In genomic region chr20:34979366-34980153, GRCh38 we compare ENCODE assay signal across 16 cellular contexts. TPM values are rescaled to one million over a fixed set of nuclear protein-coding genes. Genes with fewer than 3 reads are reported as not detected.
DNase-seq lines count a peak whose midpoint lies in the region; ATAC-seq, FAIRE-seq and TF ChIP-seq lines count a peak whose summit lies in the region.
"Had no signal": no experiment of that assay in that cellular context is flagged by ENCODE, and none has a peak within 500 bp of the region (broad histone marks: within the 10 kb centered on the region; RNA-seq: fewer than 3 reads in every experiment).

No MANE protein-coding gene starts in this region.

- H3K27me3 Mint-ChIP-seq in WTC11 (ENCODE audit: low read depth), result peaks cover 33% of the 10 kb centered on the region
- H3K27me3 Mint-ChIP-seq in type B pancreatic cell, result peaks cover 8% of the 10 kb centered on the region

- BruUV-seq in HCT116 (replicated peaks; lab: Mats Ljungman, UMichigan) (no TSS peak), mammary epithelial cell (replicated peaks; lab: Mats Ljungman, UMichigan) (no TSS peak)

- H3K9me3 ChIP-seq in HCT116 (ENCODE audit: control insufficient read depth in 1 of 2, insufficient read depth in 1 of 2, low read depth in 1 of 2, low read length in 2 of 2) (no peaks in the 10 kb centered on the region), gastrocnemius medialis (no peaks in the 10 kb centered on the region), mammary epithelial cell (replicated peaks; ENCODE audit: insufficient read depth, low read length) (no peaks in the 10 kb centered on the region)

- WGBS in mammary epithelial cell (ENCODE audit: low coverage, missing lambda C conversion rate), result 100% methylated on average over 1 of the region's 42 CpGs

- in situ Hi-C loops in gastrocnemius medialis (cut with MboI; ENCODE audit: low sequenced_read_pairs in 4 of 4) (no loop called here), mammary epithelial cell (cut with MboI; ENCODE audit: low sequenced_read_pairs in 2 of 2) (no loop called here)

- TF ChIP-seq RAD21 in HCT116 (IDR thresholded peaks at IDR 0.05; ENCODE audit: low read depth), result no peak

- intact Hi-C loops in HCT116 (cut with micrococcal nuclease), result no loop called here
- intact Hi-C loops in left cardiac atrium (cut with DNase I), result no loop called here
- intact Hi-C loops in gastrocnemius medialis (cut with DNase I; ENCODE audit: low total_unique reads), result loop anchor here (2.0 kb wide), 2 partner anchors 29 to 41 kb away; no protein-coding TSS in a partner anchor
- intact Hi-C loops in mammary epithelial cell (cut with micrococcal nuclease), result no loop called here

- CTCF ChIA-PET in HCT116 (lab: Charles Lee), result no interaction called here
- CTCF ChIA-PET in WTC11 (lab: Charles Lee), result interaction anchor here (0.7 to 2.0 kb wide), 5 partner anchors 22 to 117 kb away, joined by 3 to 8 read pairs (median 4); partner anchors contain the start of genes ACSS2 and MYH7B
- CTCF ChIA-PET in mammary epithelial cell (lab: Charles Lee; ENCODE audit: low non-redundant PET), result no interaction called here

- no peak overlapping the region for H3K27ac ChIP-seq in HCT116 (ENCODE audit: low read depth, low read length)
- peak overlapping the region; percentile 89 to 99 (median 94) for H3K27ac ChIP-seq in gastrocnemius medialis
- H3K27ac ChIP-seq in mammary epithelial cell (ENCODE audit: insufficient read depth, low read depth, low read length), result no peak overlapping the region

- no peak for FAIRE-seq in H54 (lab: Jason Lieb, UNC)

- H3K36me3 ChIP-seq in HCT116 (ENCODE audit: control insufficient read depth in 1 of 2, insufficient read depth in 2 of 2, low read length in 2 of 2) (no peaks in the 10 kb centered on the region), gastrocnemius medialis (no peaks in the 10 kb centered on the region), mammary epithelial cell (ENCODE audit: insufficient read depth, low read length) (no peaks in the 10 kb centered on the region)

- no peak for DNase-seq in HCT116 (ENCODE audit: low read depth, low spot score)
- DNase-seq in WTC11 (ENCODE audit: low spot score), result peak; percentile 97
- peak; percentile 63 for DNase-seq in left cardiac atrium
- peak; percentile 51 to 85 for DNase-seq in gastrocnemius medialis
- no peak for DNase-seq in type B pancreatic cell (ENCODE audit: extremely low spot score, unreplicated experiment)
- no peak for DNase-seq in H54 (ENCODE audit: insufficient read length, low spot score)
- DNase-seq in mammary epithelial cell, result no peak
- DNase-seq: activated CD4-positive, CD25-positive, alpha-beta regulatory T cell treated with anti-CD3 and anti-CD28 coated beads, Interleukin-2, amount 50 U/mL, for 72 hours; effector memory CD4-positive, alpha-beta T cell; foreskin melanocyte; NCI-H1048; stimulated activated CD4-positive, alpha-beta T cell treated with anti-CD3 and anti-CD28 coated beads, Interleukin-2, amount 100 ng/mL, for 48 hours; T-cell had no signal

- POLR2A ChIA-PET in HCT116 (lab: Charles Lee) (no interaction called here), WTC11 (lab: Charles Lee) (interaction anchor here (0.5 kb wide), 1 partner anchor 110 kb away, joined by 4 read pairs; no protein-coding TSS in a partner anchor)

- ATAC-seq in HCT116 (peak; percentile 84), WTC11 (peak; percentile 91), left cardiac atrium (peak; percentile 49 to 65), gastrocnemius medialis (peak in 1 of 2 donors; percentile 12), HG02588 (IDR thresholded peaks at IDR 0.05; ENCODE audit: unreplicated experiment) (no peak)
- ATAC-seq: T-cell had no signal

- H3K9ac ChIP-seq in HCT116 (ENCODE audit: low read length) (no peak overlapping the region), mammary epithelial cell (ENCODE audit: insufficient read depth, low read length) (no peak overlapping the region)

- no peaks in the 10 kb centered on the region for H3K79me2 ChIP-seq in HCT116 (ENCODE audit: insufficient read depth, low read length)
- H3K79me2 ChIP-seq in mammary epithelial cell (ENCODE audit: insufficient read depth, low read length), result no peaks in the 10 kb centered on the region

- H3K4me2 ChIP-seq in HCT116 (ENCODE audit: low read length) (no peak overlapping the region), mammary epithelial cell (ENCODE audit: insufficient read depth, low read depth, low read length) (no peak overlapping the region)

- TF ChIP-seq CTCF in HCT116 (IDR thresholded peaks at IDR 0.05 in 2 of 3, conservative IDR thresholded peaks at IDR 0.05 in 1 of 3; ENCODE audit: borderline replicate concordance in 1 of 3, insufficient read depth in 1 of 3, low read depth in 2 of 3, low read length in 2 of 3) (no peak), WTC11 (IDR thresholded peaks at IDR 0.05) (no peak), gastrocnemius medialis (IDR thresholded peaks at IDR 0.05 in 4 of 5, conservative IDR thresholded peaks at IDR 0.05 in 1 of 5) (no peak), type B pancreatic cell (conservative IDR thresholded peaks at IDR 0.05) (no peak), mammary epithelial cell (conservative IDR thresholded peaks at IDR 0.05 in 1 of 2, IDR thresholded peaks at IDR 0.05 in 1 of 2; ENCODE audit: extremely low read depth in 1 of 2, insufficient read depth in 1 of 2, low read depth in 1 of 2, low read length in 2 of 2) (no peak)

- H2AFZ ChIP-seq in HCT116 (ENCODE audit: low read depth, low read length, poor library complexity, severe bottlenecking) (no peak overlapping the region), mammary epithelial cell (ENCODE audit: low read depth, low read length) (no peak overlapping the region)

- H3K27ac Mint-ChIP-seq in WTC11 (no peak overlapping the region; the same call in 1 of the 2 replicates), type B pancreatic cell (no peak overlapping the region)
- H3K27ac Mint-ChIP-seq: CD14-positive monocyte, T-cell had no signal

- H3K4me3 Mint-ChIP-seq in WTC11, result no peak overlapping the region
- no peak overlapping the region for H3K4me3 Mint-ChIP-seq in type B pancreatic cell
- H3K4me3 Mint-ChIP-seq: brain, CD14-positive monocyte, T-cell had no signal

- H3K36me3 Mint-ChIP-seq in WTC11 (no peaks in the 10 kb centered on the region), type B pancreatic cell (no peaks in the 10 kb centered on the region)
- H3K36me3 Mint-ChIP-seq: brain, CD14-positive monocyte, T-cell had no signal

- H4K20me1 ChIP-seq in HCT116 (ENCODE audit: insufficient read depth) (no peaks in the 10 kb centered on the region), mammary epithelial cell (ENCODE audit: insufficient read depth, low read length) (no peaks in the 10 kb centered on the region)

- dilution Hi-C loops in mammary epithelial cell (cut with HindIII; ENCODE audit: low sequenced_read_pairs), result no loop called here

- peaks cover 4% of the 10 kb centered on the region; the same call in 1 of the 2 replicates for H3K27me3 ChIP-seq in HCT116 (ENCODE audit: insufficient read depth, low read length)
- H3K27me3 ChIP-seq in gastrocnemius medialis, result peaks cover 0 to 7% (median 0%) of the 10 kb centered on the region in 3 donors
- peaks cover 2% of the 10 kb centered on the region for H3K27me3 ChIP-seq in mammary epithelial cell (ENCODE audit: insufficient read depth, low read length)

- H3K9me2 ChIP-seq in HCT116 (ENCODE audit: insufficient read depth), result no peaks in the 10 kb centered on the region

- RAD21 ChIA-PET in HCT116 (lab: Charles Lee; ENCODE audit: low non-redundant PET in 1 of 2, low total read pairs in 2 of 2, uncharacterized antibody in 2 of 2, unreplicated experiment in 2 of 2), result no interaction called here

- no peaks in the 10 kb centered on the region for H3K9me3 Mint-ChIP-seq in WTC11
- H3K9me3 Mint-ChIP-seq in type B pancreatic cell, result no peaks in the 10 kb centered on the region
- H3K9me3 Mint-ChIP-seq: brain, CD14-positive monocyte, T-cell had no signal

- peaks cover 52% of the 10 kb centered on the region for H3K4me1 Mint-ChIP-seq in WTC11
- H3K4me1 Mint-ChIP-seq in type B pancreatic cell (ENCODE audit: unreplicated experiment), result peaks cover 21% of the 10 kb centered on the region
- H3K4me1 Mint-ChIP-seq: CD14-positive monocyte, T-cell had no signal

- H3K4me1 ChIP-seq in HCT116 (ENCODE audit: control insufficient read depth in 1 of 2, insufficient read depth in 2 of 2, low read length in 2 of 2) (peaks cover 0 to 4% of the 10 kb centered on the region in 2 experiments; a peak in 1 of 4 replicates), gastrocnemius medialis (peaks cover 41 to 46% of the 10 kb centered on the region in 2 donors), mammary epithelial cell (ENCODE audit: insufficient read depth, low read length) (peaks cover under 1% of the 10 kb centered on the region)

- no peak for TF ChIP-seq POLR2A in HCT116 (IDR thresholded peaks at IDR 0.05; ENCODE audit: borderline replicate concordance, extremely low read depth, insufficient read depth, insufficient read length)
- TF ChIP-seq POLR2A in gastrocnemius medialis (IDR thresholded peaks at IDR 0.05), result peak in 1 of 2 donors; percentile 64
- TF ChIP-seq POLR2A in H54 (IDR thresholded peaks at IDR 0.05; ENCODE audit: low read depth, low read length), result no peak

- H3K4me3 ChIP-seq in HCT116 (replicated peaks in 1 of 2; ENCODE audit: low read depth in 1 of 2, low read length in 2 of 2), result no peak overlapping the region
- no peak overlapping the region for H3K4me3 ChIP-seq in gastrocnemius medialis
- H3K4me3 ChIP-seq in mammary epithelial cell (replicated peaks in 1 of 3; ENCODE audit: insufficient read depth in 1 of 3, low read depth in 2 of 3, low read length in 3 of 3), result no peak overlapping the region

TF ChIP-seq in HCT116, 20 proteins besides CTCF, POLR2A, EP300 and RAD21 (continues in another document):
- TF ChIP-seq EGR1 (IDR thresholded peaks at IDR 0.05; ENCODE audit: low read depth) (no peak), JUND (IDR thresholded peaks at IDR 0.05) (no peak), CEBPB (IDR thresholded peaks at IDR 0.05; ENCODE audit: low read depth) (no peak)

TF ChIP-seq in WTC11, 78 proteins besides CTCF, POLR2A, EP300 and RAD21 (continues in another document):
- no peak for TF ChIP-seq CBFB (CRISPR knock-in tag; IDR thresholded peaks at IDR 0.05; ENCODE audit: low read depth)
- no peak for TF ChIP-seq FOXJ3 (CRISPR knock-in tag; IDR thresholded peaks at IDR 0.05; ENCODE audit: borderline replicate concordance)
- no peak for TF ChIP-seq SP1 (CRISPR knock-in tag; conservative IDR thresholded peaks at IDR 0.05)

RNA-seq across cellular contexts. Expression of gene MYH7B, which starts 23.9 kb away (rescaled TPM):
- total RNA-seq in HCT116 (2021; ENCODE audit: unreplicated experiment) (0.74 TPM), WTC11 (2021) (0.66 to 1.0 TPM (median 0.98 TPM) in 3 replicates), left cardiac atrium (10 to 100 TPM; 82.3 to 89.0 TPM), gastrocnemius medialis (1 to 10 TPM; 1.6 to 8.5 (median 3.3) TPM), type B pancreatic cell (ENCODE audit: low replicate concordance) (0.50 and 1.2 TPM in 2 replicates), mammary epithelial cell (under 1 TPM; under 0.01 to 0.28 TPM)
- polyA plus RNA-seq in HCT116 (2012), result 0.47 and 0.90 TPM in 2 replicates
- 0.11 TPM for polyA plus RNA-seq in mammary epithelial cell
- not detected for polyA minus RNA-seq in mammary epithelial cell
- polyA plus RNA-seq: CD14-positive monocyte had no signal

RNA-seq across cellular contexts. Expression of gene GSS, which starts 24.0 kb away (rescaled TPM):
- total RNA-seq in HCT116 (2021; ENCODE audit: unreplicated experiment), result 83.6 TPM
- 118 and 123 TPM in 2 replicates for polyA plus RNA-seq in HCT116 (2012)
- total RNA-seq in WTC11 (2021), result 40.7 to 47.3 TPM (median 46.7 TPM) in 3 replicates
- total RNA-seq in left cardiac atrium, result 10 to 100 TPM; 20.1 to 27.2 TPM
- total RNA-seq in gastrocnemius medialis, result 10 to 100 TPM; 14.1 to 33.0 (median 23.8) TPM
- total RNA-seq in type B pancreatic cell (ENCODE audit: low replicate concordance), result 43.3 and 66.4 TPM in 2 replicates
- total RNA-seq in mammary epithelial cell, result 100 to 1,000 TPM; 102 to 115 TPM
- 127 TPM for polyA plus RNA-seq in mammary epithelial cell
- 147 TPM for polyA minus RNA-seq in mammary epithelial cell

Comparison
In these comparisons a context has a peak if more than half of its experiments do, and no peak if none do; other contexts are left out.
1. DNase-seq: peak in WTC11 (single experiment), left cardiac atrium (single experiment) and gastrocnemius medialis (2 of 2); none in HCT116 (single experiment), type B pancreatic cell (single experiment), H54 (single experiment) and mammary epithelial cell (single experiment).
2. H3K27ac ChIP-seq: peak in gastrocnemius medialis (4 of 4); none in HCT116 (single experiment) and mammary epithelial cell (single experiment).
3. RNA of gene MYH7B, which starts 23.9 kb away (total RNA-seq): 82.3 to 89.0 TPM in left cardiac atrium; 1.6 to 8.5 TPM in gastrocnemius medialis, 0.50 to 1.2 TPM in type B pancreatic cell, 0.66 to 1.0 TPM in WTC11, 0.74 TPM in HCT116 (single experiment) and under 0.01 to 0.28 TPM in mammary epithelial cell; every median in the first group is over 4 times any median in the second.